In genomic region chr2:143696651-143697050, GRCh38 we compare ENCODE assay signal across 1 cellular context.
TF ChIP-seq lines count a peak whose summit lies in the region.

No MANE protein-coding gene starts in this region.

TF ChIP-seq in GM12878, 131 proteins besides CTCF, POLR2A, EP300 and RAD21 (continued from another document):
- no peak for TF ChIP-seq BCLAF1 (IDR thresholded peaks at IDR 0.05)
- no peak for TF ChIP-seq SRF (IDR thresholded peaks at IDR 0.05; ENCODE audit: low read depth in 2 of 2, low read length in 2 of 2)
- TF ChIP-seq, protein P1, sequence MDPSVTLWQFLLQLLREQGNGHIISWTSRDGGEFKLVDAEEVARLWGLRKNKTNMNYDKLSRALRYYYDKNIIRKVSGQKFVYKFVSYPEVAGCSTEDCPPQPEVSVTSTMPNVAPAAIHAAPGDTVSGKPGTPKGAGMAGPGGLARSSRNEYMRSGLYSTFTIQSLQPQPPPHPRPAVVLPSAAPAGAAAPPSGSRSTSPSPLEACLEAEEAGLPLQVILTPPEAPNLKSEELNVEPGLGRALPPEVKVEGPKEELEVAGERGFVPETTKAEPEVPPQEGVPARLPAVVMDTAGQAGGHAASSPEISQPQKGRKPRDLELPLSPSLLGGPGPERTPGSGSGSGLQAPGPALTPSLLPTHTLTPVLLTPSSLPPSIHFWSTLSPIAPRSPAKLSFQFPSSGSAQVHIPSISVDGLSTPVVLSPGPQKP (IDR thresholded peaks at IDR 0.05; ENCODE audit: low read depth, low read length) = no peak
- TF ChIP-seq HDAC6 (IDR thresholded peaks at IDR 0.05; ENCODE audit: unreplicated experiment) = no peak
- no peak for TF ChIP-seq CUX1 (IDR thresholded peaks at IDR 0.05; ENCODE audit: insufficient replicate concordance, low read depth, low read length)
- no peak for TF ChIP-seq MYC (IDR thresholded peaks at IDR 0.05; ENCODE audit: insufficient read depth, insufficient read length, insufficient replicate concordance, low read length, severe bottlenecking)
- TF ChIP-seq BHLHE40 (IDR thresholded peaks at IDR 0.05; ENCODE audit: borderline replicate concordance in 1 of 2, low read depth in 2 of 2, low read length in 1 of 2) = no peak
- TF ChIP-seq CBX3 (IDR thresholded peaks at IDR 0.05; ENCODE audit: borderline replicate concordance, low read depth) = no peak
- TF ChIP-seq POLR2AphosphoS5 (IDR thresholded peaks at IDR 0.05; ENCODE audit: low read length) = no peak
- peak in 1 of 2 experiments; percentile 30; a peak in 1 of 4 replicates for TF ChIP-seq IKZF2 (IDR thresholded peaks at IDR 0.05)
- no peak for TF ChIP-seq WRNIP1 (IDR thresholded peaks at IDR 0.05; ENCODE audit: borderline replicate concordance, low read depth, low read length)
- no peak for TF ChIP-seq LARP7 (IDR thresholded peaks at IDR 0.05)
- TF ChIP-seq SIN3A (IDR thresholded peaks at IDR 0.05; ENCODE audit: low read depth, low read length) = no peak
- TF ChIP-seq ASH2L (IDR thresholded peaks at IDR 0.05; ENCODE audit: borderline replicate concordance, low read depth) = no peak
- TF ChIP-seq, protein P2, sequence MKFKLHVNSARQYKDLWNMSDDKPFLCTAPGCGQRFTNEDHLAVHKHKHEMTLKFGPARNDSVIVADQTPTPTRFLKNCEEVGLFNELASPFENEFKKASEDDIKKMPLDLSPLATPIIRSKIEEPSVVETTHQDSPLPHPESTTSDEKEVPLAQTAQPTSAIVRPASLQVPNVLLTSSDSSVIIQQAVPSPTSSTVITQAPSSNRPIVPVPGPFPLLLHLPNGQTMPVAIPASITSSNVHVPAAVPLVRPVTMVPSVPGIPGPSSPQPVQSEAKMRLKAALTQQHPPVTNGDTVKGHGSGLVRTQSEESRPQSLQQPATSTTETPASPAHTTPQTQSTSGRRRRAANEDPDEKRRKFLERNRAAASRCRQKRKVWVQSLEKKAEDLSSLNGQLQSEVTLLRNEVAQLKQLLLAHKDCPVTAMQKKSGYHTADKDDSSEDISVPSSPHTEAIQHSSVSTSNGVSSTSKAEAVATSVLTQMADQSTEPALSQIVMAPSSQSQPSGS (IDR thresholded peaks at IDR 0.05; ENCODE audit: low read length) = peak; percentile 65; the same call in 1 of the 2 replicates
- no peak for TF ChIP-seq ZNF207 (IDR thresholded peaks at IDR 0.05; ENCODE audit: borderline replicate concordance)
- TF ChIP-seq EED (IDR thresholded peaks at IDR 0.05; ENCODE audit: low read depth) = peak; percentile 36; the same call in 1 of the 2 replicates
- TF ChIP-seq RUNX3 (IDR thresholded peaks at IDR 0.05; ENCODE audit: low read length) = peak; percentile 53; the same call in 1 of the 2 replicates
- no peak for TF ChIP-seq ZNF622 (IDR thresholded peaks at IDR 0.05)
- no peak for TF ChIP-seq EGR1 (IDR thresholded peaks at IDR 0.05; ENCODE audit: borderline replicate concordance in 1 of 2, low read depth in 2 of 2, low read length in 2 of 2)
- TF ChIP-seq NFIC (IDR thresholded peaks at IDR 0.05; ENCODE audit: low read depth, low read length) = peak; percentile 71
